25 cellular contexts compared by ENCODE assay signal in the genomic region with DNA sequence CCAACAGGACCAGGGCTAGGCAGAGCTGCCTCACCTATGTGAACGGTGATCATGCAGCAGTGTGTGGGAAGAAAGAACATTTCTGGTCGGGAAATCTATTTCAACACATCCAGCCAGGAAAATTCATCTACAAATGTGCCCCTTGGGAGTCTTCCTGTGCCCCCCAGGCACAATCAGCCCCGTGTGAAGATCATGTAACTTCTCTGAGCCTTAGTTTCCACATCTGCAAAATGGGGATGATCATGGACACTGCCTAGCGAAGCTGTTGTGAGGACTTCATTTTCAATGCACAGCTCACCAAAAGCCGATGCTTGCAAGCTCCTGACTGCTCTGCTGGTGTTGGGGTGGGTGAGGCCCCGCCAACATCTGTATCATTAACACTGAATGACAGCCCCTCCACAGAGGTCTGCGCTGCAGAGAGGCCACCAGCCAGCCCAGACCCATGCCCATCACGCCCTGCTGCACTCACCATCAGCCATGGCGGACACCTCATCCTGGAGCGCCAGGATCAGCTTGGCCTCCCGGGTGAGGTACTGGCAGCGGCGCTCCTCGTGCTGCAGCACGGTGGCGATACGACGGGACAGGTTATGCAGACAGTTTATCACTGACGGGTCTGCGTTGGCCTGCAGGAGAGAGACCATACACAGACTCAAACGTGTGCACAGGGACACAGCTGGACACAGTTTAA. TPM values are rescaled to one million over a fixed set of nuclear protein-coding genes. Genes with fewer than 3 reads are reported as not detected.
DNase-seq lines count a peak whose midpoint lies in the region; ATAC-seq, FAIRE-seq and TF ChIP-seq lines count a peak whose summit lies in the region.
"Had no signal": no experiment of that assay in that cellular context is flagged by ENCODE, and none has a peak within 500 bp of the region (broad histone marks: within the 10 kb centered on the region; RNA-seq: fewer than 3 reads in every experiment).

No MANE protein-coding gene starts in this region.

- H3K9me3 Mint-ChIP-seq in astrocyte (ENCODE audit: unreplicated experiment), result no peaks in the 10 kb centered on the region
- H3K9me3 Mint-ChIP-seq in nephron progenitor cell, result no peaks in the 10 kb centered on the region
- H3K9me3 Mint-ChIP-seq: CD4-positive, alpha-beta T cell had no signal

- H3K27ac ChIP-seq in A549 (peak overlapping the region; percentile 86 to 90), HEK293 (ENCODE audit: extremely low read depth, low read depth, low read length) (no peak overlapping the region), astrocyte (ENCODE audit: low read depth, low read length) (peak overlapping the region; percentile 65)

- DNase-seq in A549 (ENCODE audit: low read depth in 1 of 2, low spot score in 1 of 2) (no peak), astrocyte (ENCODE audit: low read depth) (no peak), nephron progenitor cell (no peak), D341Med (ENCODE audit: low spot score) (no peak), NCI-H2029 (lab: John Stamatoyannopoulos, UW) (no peak), hippocampal formation (lab: John Stamatoyannopoulos, UW) (no peak)
- DNase-seq: 8988T; AML-193; CD4-positive, alpha-beta T cell; COR-L47; GOT3; KG1; MG63; NCI-H2029 treated with DMSO at 0.1 percent for 48 hours; NCI-H446 treated with DMSO at 0.1 percent for 48 hours; NCI-H526; RPMI8226; SHP77; SW 1271 had no signal

- no peak for TF ChIP-seq RAD21 in A549 (conservative IDR thresholded peaks at IDR 0.05 in 1 of 2, IDR thresholded peaks at IDR 0.05 in 1 of 2)

- H3K9me3 ChIP-seq in A549 (no peaks in the 10 kb centered on the region), HEK293 (ENCODE audit: control insufficient read depth, insufficient read depth, low read depth, low read length) (no peaks in the 10 kb centered on the region), astrocyte (ENCODE audit: insufficient read depth, low read depth, low read length) (no peaks in the 10 kb centered on the region)
- H3K9me3 ChIP-seq: BLaER1 treated with 17β-estradiol and CSF1 and Interleukin-3, amounts not matched to agents 10 nM and 100 nM; HAP-1; MG63 had no signal

- H3K4me1 ChIP-seq in A549 (peaks cover 29% of the 10 kb centered on the region), HEK293 (ENCODE audit: control insufficient read depth, insufficient read depth, low read length) (no peaks in the 10 kb centered on the region), astrocyte (ENCODE audit: insufficient read depth, low read length) (peaks cover 16% of the 10 kb centered on the region)
- H3K4me1 ChIP-seq: HAP-1 had no signal

- peaks cover 12 to 60% of the 10 kb centered on the region in 2 experiments; a peak in 2 of 3 replicates for H3K36me3 ChIP-seq in HEK293 (ENCODE audit: control insufficient read depth in 2 of 2, insufficient read depth in 1 of 2, low read length in 2 of 2)
- H3K36me3 ChIP-seq in astrocyte (ENCODE audit: insufficient read depth, low read length), result peaks cover 15% of the 10 kb centered on the region

- TF ChIP-seq POLR2A in A549 (IDR thresholded peaks at IDR 0.05; ENCODE audit: low read length), result no peak

- no peaks in the 10 kb centered on the region for H3K79me2 ChIP-seq in astrocyte (ENCODE audit: insufficient read depth, low read length)

- H3K27ac Mint-ChIP-seq in astrocyte (ENCODE audit: unreplicated experiment) (no peak overlapping the region), nephron progenitor cell (peak overlapping the region; percentile 66)
- H3K27ac Mint-ChIP-seq: CD4-positive, alpha-beta T cell had no signal

- FAIRE-seq in A549 (lab: Jason Lieb, UNC), result no peak
- no peak for FAIRE-seq in astrocyte (lab: Jason Lieb, UNC)
- FAIRE-seq: G401.6 had no signal

- peaks cover 27% of the 10 kb centered on the region for H3K36me3 Mint-ChIP-seq in astrocyte (ENCODE audit: low read depth, unreplicated experiment)
- peaks cover 44% of the 10 kb centered on the region for H3K36me3 Mint-ChIP-seq in nephron progenitor cell (ENCODE audit: low read depth)

- POLR2A ChIA-PET in A549 (lab: Yijun Ruan, JAX), result no interaction called here
- POLR2A ChIA-PET in HEK293 (lab: Yijun Ruan, JAX), result interaction anchor here (0.5 to 0.6 kb wide), 4 partner anchors 125 to 225 kb away, joined by 3 to 6 read pairs (median 4); no protein-coding TSS in a partner anchor

- H3K27me3 Mint-ChIP-seq in astrocyte (ENCODE audit: low read depth, unreplicated experiment) (no peaks in the 10 kb centered on the region), nephron progenitor cell (ENCODE audit: low read depth, poor library complexity) (peaks cover 2% of the 10 kb centered on the region)
- H3K27me3 Mint-ChIP-seq: CD4-positive, alpha-beta T cell had no signal

- H3K4me2 ChIP-seq in A549, result no peak overlapping the region
- peak overlapping the region; percentile 66 for H3K4me2 ChIP-seq in astrocyte (ENCODE audit: low read length)

- H3K4me1 Mint-ChIP-seq in astrocyte (ENCODE audit: low read depth, unreplicated experiment) (peaks cover 13% of the 10 kb centered on the region), nephron progenitor cell (peaks cover 12% of the 10 kb centered on the region)

- ATAC-seq in A549 (no peak), GM21576 (IDR thresholded peaks at IDR 0.05; ENCODE audit: unreplicated experiment) (no peak)

- no peak for TF ChIP-seq CTCF in A549 (IDR thresholded peaks at IDR 0.05)
- TF ChIP-seq CTCF in HEK293 (tag by site-specific recombination; IDR thresholded peaks at IDR 0.05), result no peak
- no peak for TF ChIP-seq CTCF in astrocyte (IDR thresholded peaks at IDR 0.05; ENCODE audit: insufficient read depth, low read depth, low read length)
- TF ChIP-seq CTCF in nephron progenitor cell (IDR thresholded peaks at IDR 0.05), result no peak

- H4K20me1 ChIP-seq in astrocyte (ENCODE audit: insufficient read depth, low read length), result peaks cover 17% of the 10 kb centered on the region

- H3K9ac ChIP-seq in astrocyte (ENCODE audit: low read length), result no peak overlapping the region

- H3K4me3 ChIP-seq in A549, result no peak overlapping the region
- H3K4me3 ChIP-seq in HEK293 (ENCODE audit: low read depth, low read length), result no peak overlapping the region
- no peak overlapping the region for H3K4me3 ChIP-seq in astrocyte (ENCODE audit: insufficient read depth, low read depth, low read length)
- H3K4me3 ChIP-seq: BLaER1 treated with 17β-estradiol and CSF1 and Interleukin-3, amounts not matched to agents 10 nM and 100 nM; HAP-1; MG63 had no signal

- 95% methylated on average over 19 of the region's 21 CpGs for whole genome bisulfite sequencing in A549 (ENCODE audit: missing lambda C conversion rate)

- H3K4me3 Mint-ChIP-seq in astrocyte (ENCODE audit: unreplicated experiment) (peak overlapping the region; percentile 40), nephron progenitor cell (no peak overlapping the region)
- H3K4me3 Mint-ChIP-seq: CD4-positive, alpha-beta T cell had no signal

- CTCF ChIA-PET in A549 (lab: Yijun Ruan, JAX) (interaction anchor here (0.6 to 11.0 kb wide), 6 partner anchors 47 to 250 kb away, joined by 3 to 104 read pairs (median 4); partner anchors contain the start of gene HBQ1), HEK293 (lab: Yijun Ruan, JAX) (interaction anchor here (0.7 to 0.8 kb wide), 3 partner anchors 15 to 167 kb away, joined by 3 to 4 read pairs (median 4); no protein-coding TSS in a partner anchor)

- no peak for TF ChIP-seq EP300 in A549 (IDR thresholded peaks at IDR 0.05)

- H2AFZ ChIP-seq in astrocyte (ENCODE audit: low read depth, low read length), result no peak overlapping the region

- no peaks in the 10 kb centered on the region for H3K27me3 ChIP-seq in astrocyte (ENCODE audit: insufficient read depth, low read length)
- H3K27me3 ChIP-seq: BLaER1 treated with 17β-estradiol and CSF1 and Interleukin-3, amounts not matched to agents 10 nM and 100 nM; MG63 had no signal

TF ChIP-seq in A549, 52 proteins besides CTCF, POLR2A, EP300 and RAD21 (continues in another document):
- no peak for TF ChIP-seq TP53 (CRISPR knock-in tag; IDR thresholded peaks at IDR 0.05)

TF ChIP-seq in HEK293, 187 proteins besides CTCF, POLR2A, EP300 and RAD21 (continues in another document):
- no peak for TF ChIP-seq ZNF529 (tag by site-specific recombination; IDR thresholded peaks at IDR 0.05; ENCODE audit: insufficient replicate concordance)
- peak; percentile 40; the same call in 1 of the 2 replicates for TF ChIP-seq ZNF121 (tag by site-specific recombination; IDR thresholded peaks at IDR 0.05)

RNA-seq across cellular contexts. Expression of gene NPRL3, which starts 26.2 kb away (rescaled TPM):
- polyA plus RNA-seq in A549 (2011; rRNA removed) (15.8 and 17.0 TPM in 2 replicates), A549 (2017; fragmentation: RNase III; extraction: RNeasy Plus Mini Kit Qiagen cat#74134 plus additional on column Dnase treatment) (24.6 to 28.4 TPM (median 25.9 TPM) in 3 replicates)
- polyA plus RNA-seq in A549 (2012; cell fraction: cytosol; rRNA removed), result 44.9 and 59.3 TPM in 2 replicates
- polyA plus RNA-seq in A549 (2012; cell fraction: nucleus; rRNA removed), result 83.4 and 117 TPM in 2 replicates
- 19.7 and 35.0 TPM in 2 replicates for polyA minus RNA-seq in A549 (2011; rRNA and poly(A)+ RNA removed)
- total RNA-seq in astrocyte, result 23.5 and 29.0 TPM in 2 replicates

RNA-seq across cellular contexts. Expression of gene MPG, which starts 34.3 kb away (rescaled TPM):
- polyA plus RNA-seq in A549 (2011; rRNA removed) (25.5 and 28.2 TPM in 2 replicates), A549 (2017; fragmentation: RNase III; extraction: RNeasy Plus Mini Kit Qiagen cat#74134 plus additional on column Dnase treatment) (42.3 to 54.3 TPM (median 47.6 TPM) in 3 replicates)
- polyA plus RNA-seq in A549 (2012; cell fraction: cytosol; rRNA removed), result 94.6 and 128 TPM in 2 replicates
- polyA plus RNA-seq in A549 (2012; cell fraction: nucleus; rRNA removed), result 84.2 and 86.7 TPM in 2 replicates
- 9.2 and 12.1 TPM in 2 replicates for polyA minus RNA-seq in A549 (2011; rRNA and poly(A)+ RNA removed)
- total RNA-seq in astrocyte, result 56.5 and 62.7 TPM in 2 replicates

RNA-seq across cellular contexts. Expression of gene RHBDF1, which starts 39.9 kb away (rescaled TPM):
- polyA plus RNA-seq in A549 (2011; rRNA removed), result 13.5 and 17.9 TPM in 2 replicates
- 23.5 and 28.8 TPM in 2 replicates for polyA plus RNA-seq in A549 (2012; cell fraction: cytosol; rRNA removed)
- 154 and 178 TPM in 2 replicates for polyA plus RNA-seq in A549 (2012; cell fraction: nucleus; rRNA removed)
- 17.5 to 20.5 TPM (median 19.2 TPM) in 3 replicates for polyA plus RNA-seq in A549 (2017; fragmentation: RNase III; extraction: RNeasy Plus Mini Kit Qiagen cat#74134 plus additional on column Dnase treatment)
- 8.0 and 10.6 TPM in 2 replicates for polyA minus RNA-seq in A549 (2011; rRNA and poly(A)+ RNA removed)
- total RNA-seq in astrocyte, result 45.6 and 55.5 TPM in 2 replicates

RNA-seq across cellular contexts. Expression of gene HBZ, which starts 40.1 kb away (rescaled TPM):
- not detected in 2 replicates for polyA plus RNA-seq in A549 (2011; rRNA removed)
- not detected in 2 replicates for polyA plus RNA-seq in A549 (2012; cell fraction: cytosol; rRNA removed)
- not detected in 2 replicates for polyA plus RNA-seq in A549 (2012; cell fraction: nucleus; rRNA removed)
- polyA plus RNA-seq in A549 (2017; fragmentation: RNase III; extraction: RNeasy Plus Mini Kit Qiagen cat#74134 plus additional on column Dnase treatment), result not detected in 3 replicates
- 0.29 and 1.0 TPM in 2 replicates for polyA minus RNA-seq in A549 (2011; rRNA and poly(A)+ RNA removed)
- not detected in 2 replicates for total RNA-seq in astrocyte
- total RNA-seq: CD4-positive, alpha-beta T cell; HT1080 had no signal

RNA-seq across cellular contexts. Expression of gene HBM, which starts 53.5 kb away (rescaled TPM):
- polyA plus RNA-seq in A549 (2011; rRNA removed), result not detected in 2 replicates
- polyA plus RNA-seq in A549 (2012; cell fraction: cytosol; rRNA removed), result not detected in 2 replicates
- not detected in 2 replicates for polyA plus RNA-seq in A549 (2012; cell fraction: nucleus; rRNA removed)
- not detected in 3 replicates for polyA plus RNA-seq in A549 (2017; fragmentation: RNase III; extraction: RNeasy Plus Mini Kit Qiagen cat#74134 plus additional on column Dnase treatment)
- not detected in 2 replicates for polyA minus RNA-seq in A549 (2011; rRNA and poly(A)+ RNA removed)
- not detected in 2 replicates for total RNA-seq in astrocyte
- total RNA-seq: CD4-positive, alpha-beta T cell; HT1080 had no signal
